Comparison of ENCODE assay signal across 30 cellular contexts in the genomic region with DNA sequence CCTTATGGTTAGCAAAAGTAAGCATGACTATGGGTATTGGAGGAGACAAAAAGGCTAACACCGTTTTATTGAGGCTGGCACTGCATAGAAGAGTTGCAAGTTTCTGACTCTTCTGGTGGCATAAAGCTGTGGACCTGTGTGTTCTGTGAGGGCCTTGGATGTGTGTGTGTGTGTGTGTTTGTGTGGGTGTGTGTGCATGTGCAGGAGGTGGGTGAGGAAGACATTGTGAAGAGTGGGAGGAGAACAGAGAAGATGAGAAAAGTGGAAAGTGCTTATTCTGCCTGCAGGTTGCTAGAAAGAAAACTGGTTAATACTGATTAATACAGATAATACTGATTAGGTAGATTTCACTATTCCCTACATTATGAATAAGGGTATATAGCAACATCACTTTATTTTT. TPM values are rescaled to one million over a fixed set of nuclear protein-coding genes. Genes with fewer than 3 reads are reported as not detected.
"Had no signal": no experiment of that assay in that cellular context is flagged by ENCODE, and none has a peak within 500 bp of the region (broad histone marks: within the 10 kb centered on the region; RNA-seq: fewer than 3 reads in every experiment).

No MANE protein-coding gene starts in this region.

- ATAC-seq: naive thymus-derived CD8-positive, alpha-beta T cell; natural killer cell treated with Interleukin-12 subunit alpha and Interleukin-12 subunit beta and Interleukin-15 and Interleukin-18, amount 100 ng/mL, for 72 hours; psoas muscle; right cardiac atrium; right lobe of liver; stimulated activated effector memory CD8-positive, alpha-beta T cell treated with anti-CD3 and anti-CD28 coated beads, Interleukin-12 subunit alpha, Interleukin-12 subunit beta, amount 100 ng/mL, for 72 hours; stimulated activated naive B cell treated with anti-CD40 and anti-IgM and Interleukin-4, amounts not matched to agents 10 μg/mL and 1 μg/mL and 100 μg/mL, for 72 hours had no signal

- H3K79me2 ChIP-seq: parathyroid adenoma had no signal

- H3K4me3 Mint-ChIP-seq: naive thymus-derived CD8-positive, alpha-beta T cell; natural killer cell treated with Interleukin-12 subunit alpha and Interleukin-12 subunit beta and Interleukin-15 and Interleukin-18, amount 100 ng/mL, for 72 hours; nephron progenitor cell; neural crest cell; stimulated activated effector memory CD8-positive, alpha-beta T cell treated with anti-CD3 and anti-CD28 coated beads, Interleukin-12 subunit alpha, Interleukin-12 subunit beta, amount 100 ng/mL, for 72 hours; stimulated activated naive B cell treated with anti-CD40 and anti-IgM and Interleukin-4, amounts not matched to agents 10 μg/mL and 1 μg/mL and 100 μg/mL, for 72 hours; stimulated activated naive CD8-positive, alpha-beta T cell treated with anti-CD3 and anti-CD28 coated beads, Interleukin-15, Interleukin-2, amounts not matched to agents 100 ng/mL and 50 ng/mL, for 24 hours had no signal

- H2AFZ ChIP-seq: parathyroid adenoma had no signal

- H3K27ac ChIP-seq: ovary, parathyroid adenoma, psoas muscle, right lobe of liver, sigmoid colon, stomach, thoracic aorta, thyroid gland, tibial nerve, upper lobe of left lung, vagina had no signal

- H3K27ac Mint-ChIP-seq: naive thymus-derived CD8-positive, alpha-beta T cell; natural killer cell treated with Interleukin-12 subunit alpha and Interleukin-12 subunit beta and Interleukin-15 and Interleukin-18, amount 100 ng/mL, for 72 hours; nephron progenitor cell; progenitor cell of endocrine pancreas; stimulated activated effector memory CD8-positive, alpha-beta T cell treated with anti-CD3 and anti-CD28 coated beads, Interleukin-12 subunit alpha, Interleukin-12 subunit beta, amount 100 ng/mL, for 72 hours; stimulated activated naive B cell treated with anti-CD40 and anti-IgM and Interleukin-4, amounts not matched to agents 10 μg/mL and 1 μg/mL and 100 μg/mL, for 72 hours; stimulated activated naive CD8-positive, alpha-beta T cell treated with anti-CD3 and anti-CD28 coated beads, Interleukin-15, Interleukin-2, amounts not matched to agents 100 ng/mL and 50 ng/mL, for 24 hours had no signal

- H3K36me3 ChIP-seq: ovary, sigmoid colon, thyroid gland had no signal

- H3K9me3 Mint-ChIP-seq: naive thymus-derived CD8-positive, alpha-beta T cell; natural killer cell treated with Interleukin-12 subunit alpha and Interleukin-12 subunit beta and Interleukin-15 and Interleukin-18, amount 100 ng/mL, for 72 hours; nephron progenitor cell; stimulated activated effector memory CD8-positive, alpha-beta T cell treated with anti-CD3 and anti-CD28 coated beads, Interleukin-12 subunit alpha, Interleukin-12 subunit beta, amount 100 ng/mL, for 72 hours; stimulated activated naive B cell treated with anti-CD40 and anti-IgM and Interleukin-4, amounts not matched to agents 10 μg/mL and 1 μg/mL and 100 μg/mL, for 72 hours; stimulated activated naive CD8-positive, alpha-beta T cell treated with anti-CD3 and anti-CD28 coated beads, Interleukin-15, Interleukin-2, amounts not matched to agents 100 ng/mL and 50 ng/mL, for 24 hours had no signal

- H3K9ac ChIP-seq: parathyroid adenoma had no signal

- FAIRE-seq: small intestine, urothelium cell line had no signal

- H3K4me1 Mint-ChIP-seq: nephron progenitor cell; neural crest cell; stimulated activated naive B cell treated with anti-CD40 and anti-IgM and Interleukin-4, amounts not matched to agents 10 μg/mL and 1 μg/mL and 100 μg/mL, for 72 hours had no signal

- H3K27me3 ChIP-seq: ovary, right lobe of liver, sigmoid colon, stomach, thyroid gland, tibial nerve, upper lobe of left lung, vagina had no signal

- H3K36me3 Mint-ChIP-seq: natural killer cell treated with Interleukin-12 subunit alpha and Interleukin-12 subunit beta and Interleukin-15 and Interleukin-18, amount 100 ng/mL, for 72 hours; stimulated activated effector memory CD8-positive, alpha-beta T cell treated with anti-CD3 and anti-CD28 coated beads, Interleukin-12 subunit alpha, Interleukin-12 subunit beta, amount 100 ng/mL, for 72 hours; stimulated activated naive B cell treated with anti-CD40 and anti-IgM and Interleukin-4, amounts not matched to agents 10 μg/mL and 1 μg/mL and 100 μg/mL, for 72 hours had no signal

- DNase-seq: naive thymus-derived CD8-positive, alpha-beta T cell; nephron progenitor cell; occipital lobe; ovary; posterior cingulate gyrus; psoas muscle; right cardiac atrium; right lobe of liver; sigmoid colon; small intestine; stimulated activated CD4-positive, alpha-beta T cell treated with anti-CD3 and anti-CD28 coated beads, Interleukin-15, amount 100 ng/mL, for 24 hours; stimulated activated CD4-positive, alpha-beta T cell treated with anti-CD3 and anti-CD28 coated beads, Interleukin-2, amount 100 ng/mL, for 24 hours; stimulated activated CD4-positive, alpha-beta T cell treated with anti-CD3 and anti-CD28 coated beads, Interleukin-2, amount 100 ng/mL, for 48 hours; stimulated activated CD4-positive, alpha-beta T cell treated with anti-CD3 and anti-CD28 coated beads, Interleukin-4, amount 100 ng/mL, for 24 hours; stimulated activated naive B cell treated with anti-CD40 and anti-IgM and Interleukin-4, amounts not matched to agents 10 μg/mL and 1 μg/mL and 100 μg/mL, for 72 hours; stimulated activated naive CD4-positive, alpha-beta T cell treated with Interleukin-2 at 50 U/mL for 16 hours; stomach; thyroid gland; trophoblast cell; upper lobe of left lung had no signal

- H3K4me3 ChIP-seq: ovary, psoas muscle, right lobe of liver, sigmoid colon, stomach, thoracic aorta, thyroid gland, tibial nerve, upper lobe of left lung, vagina had no signal

- H3K9me3 ChIP-seq: ovary, psoas muscle, right lobe of liver, sigmoid colon, stomach, thoracic aorta, thyroid gland, tibial nerve, upper lobe of left lung, vagina had no signal

- H3K4me1 ChIP-seq: parathyroid adenoma, psoas muscle, right lobe of liver, sigmoid colon, thyroid gland, tibial nerve, upper lobe of left lung, vagina had no signal

- H3K27me3 Mint-ChIP-seq: natural killer cell treated with Interleukin-12 subunit alpha and Interleukin-12 subunit beta and Interleukin-15 and Interleukin-18, amount 100 ng/mL, for 72 hours; progenitor cell of endocrine pancreas; stimulated activated naive CD8-positive, alpha-beta T cell treated with anti-CD3 and anti-CD28 coated beads, Interleukin-15, Interleukin-2, amounts not matched to agents 100 ng/mL and 50 ng/mL, for 24 hours had no signal

RNA-seq across cellular contexts. Expression of a gene that starts 12.6 kb away (rescaled TPM):
- polyA plus RNA-seq: naive thymus-derived CD8-positive, alpha-beta T cell had no signal
